ENCODE assay signal across 10 cellular contexts in genomic region chr15:41932939-41933725, GRCh38. TPM values are rescaled to one million over a fixed set of nuclear protein-coding genes. Genes with fewer than 3 reads are reported as not detected.
A peak's percentile ranks its signal among the peaks of the same experiment; 100 is the strongest.
DNase-seq lines count a peak whose midpoint lies in the region; FAIRE-seq and TF ChIP-seq lines count a peak whose summit lies in the region.
"Had no signal": no experiment of that assay in that cellular context is flagged by ENCODE, and none has a peak within 500 bp of the region (broad histone marks: within the 10 kb centered on the region; RNA-seq: fewer than 3 reads in every experiment).

No MANE protein-coding gene starts in this region.

- H3K36me3 Mint-ChIP-seq in activated naive CD8-positive, alpha-beta T cell = peaks cover 5% of the 10 kb centered on the region
- peaks cover 26% of the 10 kb centered on the region for H3K36me3 Mint-ChIP-seq in activated naive CD8-positive, alpha-beta T cell treated with anti-CD3 and anti-CD28 coated beads for 36 hours
- peaks cover 10% of the 10 kb centered on the region for H3K36me3 Mint-ChIP-seq in activated T-helper 1 cell treated with anti-CD3 and anti-CD28 coated beads, Interleukin-12 subunit alpha, Interleukin-12 subunit beta, Interleukin-2, Interleukin-4 antibody, amounts not matched to agents 30 ng/mL and 10 ng/mL and 1 ng/mL, durations not matched to agents 14 hours and 24 hours and 36 hours (ENCODE audit: low read depth)

- H3K4me1 ChIP-seq in keratinocyte (ENCODE audit: control insufficient read depth, extremely low read depth, insufficient read depth, low read length) = peaks cover 50% of the 10 kb centered on the region
- peaks cover 4 to 55% of the 10 kb centered on the region in 2 donors for H3K4me1 ChIP-seq in thyroid gland
- H3K4me1 ChIP-seq in osteoblast (ENCODE audit: insufficient read depth, low read length) = peaks cover 52% of the 10 kb centered on the region

- peaks cover 51% of the 10 kb centered on the region for H3K4me1 Mint-ChIP-seq in activated naive CD8-positive, alpha-beta T cell (ENCODE audit: low read depth)
- H3K4me1 Mint-ChIP-seq in activated naive CD8-positive, alpha-beta T cell treated with anti-CD3 and anti-CD28 coated beads for 36 hours = peaks cover 64% of the 10 kb centered on the region
- H3K4me1 Mint-ChIP-seq in activated T-helper 1 cell treated with anti-CD3 and anti-CD28 coated beads, Interleukin-12 subunit alpha, Interleukin-12 subunit beta, Interleukin-2, Interleukin-4 antibody, amounts not matched to agents 30 ng/mL and 10 ng/mL and 1 ng/mL, durations not matched to agents 14 hours and 24 hours and 36 hours (ENCODE audit: low read depth) = peaks cover 74% of the 10 kb centered on the region

- no peaks in the 10 kb centered on the region for H3K27me3 Mint-ChIP-seq in activated naive CD8-positive, alpha-beta T cell
- no peaks in the 10 kb centered on the region for H3K27me3 Mint-ChIP-seq in activated naive CD8-positive, alpha-beta T cell treated with anti-CD3 and anti-CD28 coated beads for 36 hours
- no peaks in the 10 kb centered on the region for H3K27me3 Mint-ChIP-seq in activated T-helper 1 cell treated with anti-CD3 and anti-CD28 coated beads, Interleukin-12 subunit alpha, Interleukin-12 subunit beta, Interleukin-2, Interleukin-4 antibody, amounts not matched to agents 30 ng/mL and 10 ng/mL and 1 ng/mL, durations not matched to agents 14 hours and 24 hours and 36 hours (ENCODE audit: insufficient read depth)

- no peak overlapping the region for H3K4me3 Mint-ChIP-seq in activated naive CD8-positive, alpha-beta T cell
- H3K4me3 Mint-ChIP-seq in activated naive CD8-positive, alpha-beta T cell treated with anti-CD3 and anti-CD28 coated beads for 36 hours = no peak overlapping the region
- no peak overlapping the region for H3K4me3 Mint-ChIP-seq in activated T-helper 1 cell treated with anti-CD3 and anti-CD28 coated beads, Interleukin-12 subunit alpha, Interleukin-12 subunit beta, Interleukin-2, Interleukin-4 antibody, amounts not matched to agents 30 ng/mL and 10 ng/mL and 1 ng/mL, durations not matched to agents 14 hours and 24 hours and 36 hours

- TF ChIP-seq POLR2A in thyroid gland (IDR thresholded peaks at IDR 0.05) = no peak

- H3K9ac ChIP-seq in keratinocyte (ENCODE audit: control insufficient read depth, extremely low read depth, insufficient read depth, low read length) = peak overlapping the region; percentile 74

- DNase-seq in activated naive CD8-positive, alpha-beta T cell treated with anti-CD3 and anti-CD28 coated beads for 36 hours = no peak
- DNase-seq in activated T-helper 1 cell treated with anti-CD3 and anti-CD28 coated beads, Interleukin-12 subunit alpha, Interleukin-12 subunit beta, Interleukin-2, Interleukin-4 antibody, amounts not matched to agents 30 ng/mL and 10 ng/mL and 1 ng/mL, durations not matched to agents 14 hours and 24 hours and 36 hours (ENCODE audit: low spot score) = no peak
- DNase-seq in keratinocyte (ENCODE audit: low read depth, low spot score) (no peak), thyroid gland (no peak), HTR-8/SVneo (ENCODE audit: insufficient read length, low spot score) (no peak), osteoblast (ENCODE audit: insufficient read length, low spot score, missing footprints) (no peak)
- DNase-seq in stimulated activated CD4-positive, alpha-beta T cell treated with anti-CD3 and anti-CD28 coated beads, Interleukin-1b, Interleukin-23, amount 100 ng/mL, for 48 hours = no peak
- DNase-seq: Kasumi-1 had no signal

- H2AFZ ChIP-seq in keratinocyte (ENCODE audit: control insufficient read depth, low read length) = no peak overlapping the region
- no peak overlapping the region for H2AFZ ChIP-seq in osteoblast (ENCODE audit: low read length)

- H4K20me1 ChIP-seq in keratinocyte (ENCODE audit: control insufficient read depth, extremely low read depth, insufficient read depth, low read length) (no peaks in the 10 kb centered on the region), osteoblast (ENCODE audit: insufficient read depth, low read length) (peaks cover 8% of the 10 kb centered on the region)

- H3K27me3 ChIP-seq in keratinocyte (ENCODE audit: control insufficient read depth, extremely low read depth, insufficient read depth, low read length) = no peaks in the 10 kb centered on the region
- no peaks in the 10 kb centered on the region for H3K27me3 ChIP-seq in thyroid gland
- H3K27me3 ChIP-seq in osteoblast (ENCODE audit: insufficient read depth, low read length) = no peaks in the 10 kb centered on the region
- H3K27me3 ChIP-seq: Peyer's patch had no signal

- peak overlapping the region in 1 of 3 experiments; percentile 44 for H3K4me3 ChIP-seq in keratinocyte (ENCODE audit: control insufficient read depth in 2 of 3, extremely low read depth in 1 of 3, insufficient read depth in 2 of 3, low read depth in 1 of 3, low read length in 3 of 3)
- H3K4me3 ChIP-seq in thyroid gland (replicated peaks in 1 of 3) = no peak overlapping the region
- H3K4me3 ChIP-seq in osteoblast (ENCODE audit: insufficient read depth, low read length) = no peak overlapping the region
- H3K4me3 ChIP-seq: Peyer's patch had no signal

- WGBS in thyroid gland, 2 donors = 75 to 81% methylated on average over 13 of the region's 13 CpGs

- peaks cover 58% of the 10 kb centered on the region for H3K79me2 ChIP-seq in keratinocyte (ENCODE audit: control insufficient read depth, insufficient read depth, low read length)
- H3K79me2 ChIP-seq in osteoblast (ENCODE audit: insufficient read depth, low read length) = peaks cover 17% of the 10 kb centered on the region

- FAIRE-seq in keratinocyte (lab: Jason Lieb, UNC) (no peak), HTR-8/SVneo (lab: Jason Lieb, UNC) (no peak)

- H3K9me3 ChIP-seq in keratinocyte (ENCODE audit: control insufficient read depth, low read depth, low read length) (no peaks in the 10 kb centered on the region), thyroid gland (no peaks in the 10 kb centered on the region), osteoblast (ENCODE audit: low read depth, low read length) (no peaks in the 10 kb centered on the region)
- H3K9me3 ChIP-seq: Peyer's patch had no signal

- H3K4me2 ChIP-seq in keratinocyte (ENCODE audit: control insufficient read depth, extremely low read depth, insufficient read depth, low read depth, low read length) (peak overlapping the region; percentile 80), osteoblast (ENCODE audit: insufficient read depth, low read length) (no peak overlapping the region)

- intact Hi-C loops in activated T-helper 1 cell treated with anti-CD3 and anti-CD28 coated beads, Interleukin-12 subunit alpha, Interleukin-12 subunit beta, Interleukin-2, Interleukin-4 antibody, amounts not matched to agents 30 ng/mL and 10 ng/mL and 1 ng/mL, durations not matched to agents 14 hours and 24 hours and 36 hours (cut with micrococcal nuclease) = loop anchor here (10.0 kb wide), 2 partner anchors 262 to 438 kb away; partner anchors contain the start of gene ITPKA
- intact Hi-C loops in thyroid gland (cut with DNase I) = no loop called here

- H3K9me1 ChIP-seq in keratinocyte (ENCODE audit: control insufficient read depth, extremely low read depth, insufficient read depth, low read length) = peaks cover 4% of the 10 kb centered on the region

- dilution Hi-C loops in keratinocyte (cut with MboI; ENCODE audit: extremely low pct_ligation_motif_present, low sequenced_read_pairs) = no loop called here

- H3K27ac ChIP-seq in keratinocyte (ENCODE audit: control insufficient read depth, insufficient read depth, low read length) (peak overlapping the region; percentile 87), thyroid gland (peak overlapping the region in 2 of 3 donors; percentile 5 to 30), osteoblast (ENCODE audit: low read depth, low read length) (no peak overlapping the region)

- peaks cover 4% of the 10 kb centered on the region for H3K9me3 Mint-ChIP-seq in activated naive CD8-positive, alpha-beta T cell (ENCODE audit: low read depth)
- peaks cover 2% of the 10 kb centered on the region for H3K9me3 Mint-ChIP-seq in activated naive CD8-positive, alpha-beta T cell treated with anti-CD3 and anti-CD28 coated beads for 36 hours
- H3K9me3 Mint-ChIP-seq in activated T-helper 1 cell treated with anti-CD3 and anti-CD28 coated beads, Interleukin-12 subunit alpha, Interleukin-12 subunit beta, Interleukin-2, Interleukin-4 antibody, amounts not matched to agents 30 ng/mL and 10 ng/mL and 1 ng/mL, durations not matched to agents 14 hours and 24 hours and 36 hours = no peaks in the 10 kb centered on the region

- TF ChIP-seq CTCF in keratinocyte (optimal IDR thresholded peaks at IDR 0.05 in 1 of 3, IDR thresholded peaks at IDR 0.05 in 1 of 3, conservative IDR thresholded peaks at IDR 0.05 in 1 of 3; ENCODE audit: extremely low read depth in 1 of 3, insufficient read depth in 2 of 3, low read length in 3 of 3) = no peak
- TF ChIP-seq CTCF in thyroid gland (IDR thresholded peaks at IDR 0.05) = no peak
- no peak for TF ChIP-seq CTCF in osteoblast (IDR thresholded peaks at IDR 0.05; ENCODE audit: extremely low read depth, low read depth, low read length)

- peak overlapping the region; percentile 66 for H3K27ac Mint-ChIP-seq in activated naive CD8-positive, alpha-beta T cell
- H3K27ac Mint-ChIP-seq in activated naive CD8-positive, alpha-beta T cell treated with anti-CD3 and anti-CD28 coated beads for 36 hours = no peak overlapping the region
- peak overlapping the region; percentile 52 for H3K27ac Mint-ChIP-seq in activated T-helper 1 cell treated with anti-CD3 and anti-CD28 coated beads, Interleukin-12 subunit alpha, Interleukin-12 subunit beta, Interleukin-2, Interleukin-4 antibody, amounts not matched to agents 30 ng/mL and 10 ng/mL and 1 ng/mL, durations not matched to agents 14 hours and 24 hours and 36 hours

- H3K36me3 ChIP-seq in keratinocyte (ENCODE audit: control insufficient read depth in 2 of 2, extremely low read depth in 1 of 2, insufficient read depth in 2 of 2, low read length in 2 of 2) (peaks cover 13 to 39% of the 10 kb centered on the region in 2 experiments), thyroid gland (no peaks in the 10 kb centered on the region), osteoblast (ENCODE audit: insufficient read depth, low read length) (no peaks in the 10 kb centered on the region)
- H3K36me3 ChIP-seq: Peyer's patch had no signal

RNA-seq across cellular contexts. Expression of gene EHD4, which starts 39.2 kb away (rescaled TPM):
- 10 to 100 TPM; 23.5 to 23.6 TPM for total RNA-seq in activated naive CD8-positive, alpha-beta T cell treated with anti-CD3 and anti-CD28 coated beads for 36 hours
- 29.5 and 30.1 TPM in 2 replicates for total RNA-seq in activated T-helper 1 cell treated with anti-CD3 and anti-CD28 coated beads, Interleukin-12 subunit alpha, Interleukin-12 subunit beta, Interleukin-2, Interleukin-4 antibody, amounts not matched to agents 30 ng/mL and 10 ng/mL and 1 ng/mL, durations not matched to agents 14 hours and 24 hours and 36 hours
- polyA plus RNA-seq in keratinocyte = 29.5 to 49.7 TPM (median 31.5 TPM) in 3 replicates
- 8.7 TPM for polyA plus RNA-seq in keratinocyte (2011; ENCODE audit: low read depth)
- 28.5 and 34.1 TPM in 2 replicates for polyA plus RNA-seq in keratinocyte (2011; cell fraction: cytosol; rRNA removed)
- polyA plus RNA-seq in keratinocyte (2011; cell fraction: nucleus; rRNA removed) = 27.7 and 35.2 TPM in 2 replicates
- polyA plus RNA-seq in keratinocyte (2012; ENCODE audit: low replicate concordance) = 21.9 and 42.9 TPM in 2 replicates
- 39.6 to 55.1 TPM (median 41.8 TPM) in 3 replicates for polyA minus RNA-seq in keratinocyte
- polyA minus RNA-seq in keratinocyte (2011; cell fraction: cytosol; rRNA and poly(A)+ RNA removed) = 58.7 TPM
- polyA minus RNA-seq in keratinocyte (2011; cell fraction: nucleus; rRNA and poly(A)+ RNA removed) = 27.5 and 35.1 TPM in 2 replicates
- total RNA-seq in thyroid gland (10 to 100 TPM; 29.7 to 66.7 (median 37.9) TPM), osteoblast (15.9 and 18.0 TPM in 2 replicates)

RNA-seq across cellular contexts. Expression of gene SPTBN5, which starts 39.3 kb away (rescaled TPM):
- total RNA-seq in activated naive CD8-positive, alpha-beta T cell treated with anti-CD3 and anti-CD28 coated beads for 36 hours = under 1 TPM; 0.19 to 0.30 TPM
- 1.2 and 1.9 TPM in 2 replicates for total RNA-seq in activated T-helper 1 cell treated with anti-CD3 and anti-CD28 coated beads, Interleukin-12 subunit alpha, Interleukin-12 subunit beta, Interleukin-2, Interleukin-4 antibody, amounts not matched to agents 30 ng/mL and 10 ng/mL and 1 ng/mL, durations not matched to agents 14 hours and 24 hours and 36 hours
- polyA plus RNA-seq in keratinocyte = 0.61 to 1.1 TPM (median 0.66 TPM) in 3 replicates
- polyA plus RNA-seq in keratinocyte (2011; ENCODE audit: low read depth) = 0.46 TPM
- 0.14 and 0.22 TPM in 2 replicates for polyA plus RNA-seq in keratinocyte (2011; cell fraction: cytosol; rRNA removed)
- polyA plus RNA-seq in keratinocyte (2011; cell fraction: nucleus; rRNA removed) = 3.0 and 3.3 TPM in 2 replicates
- polyA plus RNA-seq in keratinocyte (2012; ENCODE audit: low replicate concordance) = 0.64 and 1.9 TPM in 2 replicates
- 0.13 to 1.1 TPM (median 0.36 TPM) in 3 replicates for polyA minus RNA-seq in keratinocyte
- not detected for polyA minus RNA-seq in keratinocyte (2011; cell fraction: cytosol; rRNA and poly(A)+ RNA removed)
- 0.62 and 1.4 TPM in 2 replicates for polyA minus RNA-seq in keratinocyte (2011; cell fraction: nucleus; rRNA and poly(A)+ RNA removed)
- total RNA-seq in thyroid gland (1 to 10 TPM in 3 of 4 donors, under 1 TPM in 1; 0.40 to 2.5 (median 1.8) TPM), osteoblast (under 0.01 and 0.36 TPM in 2 replicates)
